In genomic region chr6:53294095-53294494, GRCh38 we compare ENCODE assay signal across 8 cellular contexts. TPM values are rescaled to one million over a fixed set of nuclear protein-coding genes. Genes with fewer than 3 reads are reported as not detected.
DNase-seq lines count a peak whose midpoint lies in the region; ATAC-seq, FAIRE-seq and TF ChIP-seq lines count a peak whose summit lies in the region.

No MANE protein-coding gene starts in this region.

- H3K9ac ChIP-seq in K562 (ENCODE audit: insufficient read depth in 1 of 2, low read depth in 2 of 2, low read length in 2 of 2), result no peak overlapping the region

- H3K4me2 ChIP-seq in K562 (ENCODE audit: insufficient read depth, low read length), result no peak overlapping the region

- 92% methylated on average over 3 of the region's 3 CpGs for WGBS in K562 (ENCODE audit: insufficient coverage, low coverage, missing lambda C conversion rate)

- BruUV-seq in K562 (replicated peaks; lab: Mats Ljungman, UMichigan), result no TSS peak

- CTCF ChIA-PET in K562 (lab: Yijun Ruan, JAX; ENCODE audit: low intra/inter-chr PET ratio), result no interaction called here

- H3K36me3 Mint-ChIP-seq in nephron (ENCODE audit: low read depth), result peaks cover 32% of the 10 kb centered on the region

- TF ChIP-seq CTCF in K562 (IDR thresholded peaks at IDR 0.05 in 2 of 3, conservative IDR thresholded peaks at IDR 0.05 in 1 of 3; ENCODE audit: insufficient read depth in 2 of 3, low read depth in 1 of 3, low read length in 3 of 3), result peak; percentile 47 to 72 (median 56)
- TF ChIP-seq CTCF in nephron (IDR thresholded peaks at IDR 0.05; ENCODE audit: unreplicated experiment in 3 of 3), result peak; percentile 63 to 76 (median 66)

- H4K20me1 ChIP-seq in K562 (replicated peaks; ENCODE audit: control insufficient read depth, insufficient read depth, low read length), result no peaks in the 10 kb centered on the region; the same call in 1 of the 2 replicates

- H3K27me3 Mint-ChIP-seq in nephron (ENCODE audit: low read depth), result no peaks in the 10 kb centered on the region

- peak; percentile 16 for DNase-seq in GDM1 (lab: John Stamatoyannopoulos, UW)
- DNase-seq in K562 (ENCODE audit: extremely low read depth in 1 of 4, low spot score in 3 of 4), result peak in 1 of 4 experiments; percentile 25
- DNase-seq in HPDE6-E6E7 (ENCODE audit: extremely low spot score), result no peak
- DNase-seq in HuH-7.5 (ENCODE audit: low spot score), result no peak

- ATAC-seq in K562, result peak; percentile 49; the same call in 2 of the 3 replicates
- no peak for ATAC-seq in HG03039 (IDR thresholded peaks at IDR 0.05; ENCODE audit: unreplicated experiment)
- ATAC-seq in HG03469 (IDR thresholded peaks at IDR 0.05; ENCODE audit: unreplicated experiment), result no peak

- intact Hi-C loops in K562 (cut with micrococcal nuclease), result loop anchor here (5.0 kb wide), 1 partner anchor 122 kb away; no protein-coding TSS in a partner anchor

- H3K4me1 ChIP-seq in K562 (replicated peaks in 1 of 2; ENCODE audit: control insufficient read depth in 2 of 2, insufficient read depth in 2 of 2, low read length in 2 of 2), result peaks cover 0 to 31% of the 10 kb centered on the region in 2 experiments; a peak in 3 of 5 replicates

- H3K4me1 Mint-ChIP-seq in nephron, result peaks cover 10% of the 10 kb centered on the region

- in situ Hi-C loops in K562 (cut with MboI), result no loop called here

- no peak for FAIRE-seq in K562 (lab: Jason Lieb, UNC)

- TF ChIP-seq POLR2A in K562 (conservative IDR thresholded peaks at IDR 0.05), result no peak

- H3K4me3 ChIP-seq in K562, result no peak overlapping the region

- TF ChIP-seq EP300 in K562 (IDR thresholded peaks at IDR 0.05; ENCODE audit: low read length), result no peak

- peaks cover 92% of the 10 kb centered on the region for H3K79me2 ChIP-seq in K562 (ENCODE audit: control insufficient read depth, insufficient read depth, low read length)

- no peaks in the 10 kb centered on the region for H3K9me3 ChIP-seq in KOPT-K1 (ENCODE audit: insufficient read depth, low read length, poor library complexity, severe bottlenecking)
- H3K9me3 ChIP-seq in K562 (replicated peaks; ENCODE audit: control insufficient read depth, insufficient read depth, low read depth, low read length), result no peaks in the 10 kb centered on the region

- H3K36me3 ChIP-seq in KOPT-K1 (ENCODE audit: insufficient read depth, low read length), result peaks cover 61% of the 10 kb centered on the region
- peaks cover 68% of the 10 kb centered on the region for H3K36me3 ChIP-seq in K562 (ENCODE audit: control insufficient read depth, insufficient read depth, low read length)

- H3K27ac Mint-ChIP-seq in nephron, result no peak overlapping the region

- no peak overlapping the region for H2AFZ ChIP-seq in K562 (ENCODE audit: low read depth, low read length)

- H3K27me3 ChIP-seq in K562 (ENCODE audit: control insufficient read depth in 2 of 2, insufficient read depth in 2 of 2, low read length in 2 of 2), result no peaks in the 10 kb centered on the region

- no peak for TF ChIP-seq RAD21 in K562 (CRISPR knock-in tag; conservative IDR thresholded peaks at IDR 0.05 in 1 of 2, IDR thresholded peaks at IDR 0.05 in 1 of 2)

- peak overlapping the region; percentile 99 for H3K27ac ChIP-seq in KOPT-K1 (ENCODE audit: low read depth, low read length, poor library complexity, severe bottlenecking)
- H3K27ac ChIP-seq in K562 (ENCODE audit: extremely low read depth, low read depth, low read length), result no peak overlapping the region

- no peak overlapping the region for H3K4me3 Mint-ChIP-seq in nephron

- H3K9me3 Mint-ChIP-seq in nephron, result no peaks in the 10 kb centered on the region

- no peaks in the 10 kb centered on the region for H3K9me1 ChIP-seq in K562 (ENCODE audit: control insufficient read depth, insufficient read depth, low read length)

- POLR2A ChIA-PET in K562 (lab: Yijun Ruan, JAX), result interaction anchor here (0.5 to 0.6 kb wide), 3 partner anchors 30 to 48 kb away, joined by 3 read pairs; no protein-coding TSS in a partner anchor

TF ChIP-seq in K562, 482 proteins besides CTCF, POLR2A, EP300 and RAD21:
- no peak for TF ChIP-seq CREB1 (IDR thresholded peaks at IDR 0.05)
- TF ChIP-seq CREB1 (CRISPR knock-in tag; IDR thresholded peaks at IDR 0.05), result no peak
- no peak for TF ChIP-seq ATF3 (IDR thresholded peaks at IDR 0.05)
- TF ChIP-seq ATF3 (CRISPR knock-in tag; conservative IDR thresholded peaks at IDR 0.05), result no peak
- no peak for TF ChIP-seq RFX5 (IDR thresholded peaks at IDR 0.05; ENCODE audit: low read depth, low read length)
- no peak for TF ChIP-seq KLF10 (CRISPR knock-in tag; IDR thresholded peaks at IDR 0.05)
- no peak for TF ChIP-seq PHF8 (IDR thresholded peaks at IDR 0.05; ENCODE audit: borderline replicate concordance, low read length)
- no peak for TF ChIP-seq PURB (CRISPR knock-in tag; IDR thresholded peaks at IDR 0.05; ENCODE audit: low read depth)
- TF ChIP-seq ZNF740 (CRISPR knock-in tag; IDR thresholded peaks at IDR 0.05), result no peak
- no peak for TF ChIP-seq ZNF740 (tag; IDR thresholded peaks at IDR 0.05)
- TF ChIP-seq GATAD2A (IDR thresholded peaks at IDR 0.05), result no peak
- TF ChIP-seq SMARCA5 (IDR thresholded peaks at IDR 0.05), result no peak
- TF ChIP-seq ZFP1 (CRISPR knock-in tag; IDR thresholded peaks at IDR 0.05), result no peak
- TF ChIP-seq ZNF347 (CRISPR knock-in tag; IDR thresholded peaks at IDR 0.05; ENCODE audit: low read depth), result no peak
- TF ChIP-seq PYGO2 (tag; IDR thresholded peaks at IDR 0.05), result no peak
- no peak for TF ChIP-seq CXXC5 (CRISPR knock-in tag; IDR thresholded peaks at IDR 0.05)
- TF ChIP-seq RBBP5 (IDR thresholded peaks at IDR 0.05; ENCODE audit: borderline replicate concordance, insufficient read depth, low read length, poor library complexity, severe bottlenecking), result no peak
- TF ChIP-seq BMI1 (IDR thresholded peaks at IDR 0.05; ENCODE audit: low read length), result no peak
- no peak for TF ChIP-seq TCF15 (CRISPR knock-in tag; IDR thresholded peaks at IDR 0.05)
- no peak for TF ChIP-seq KLF16 (IDR thresholded peaks at IDR 0.05)
TF ChIP-seq in K562: peak in this region for 0.

RNA-seq across cellular contexts. Expression of gene ELOVL5, which starts 54.7 kb away (rescaled TPM):
- total RNA-seq in K562 (2011; cell fraction: chromatin; rRNA removed; ENCODE audit: low replicate concordance), result 254 and 349 TPM in 2 replicates
- 242 and 277 TPM in 2 replicates for total RNA-seq in K562 (2011; cell fraction: nucleolus; rRNA removed)
- total RNA-seq in K562 (2011; cell fraction: nucleoplasm; rRNA removed), result 310 and 344 TPM in 2 replicates
- 70.6 and 80.6 TPM in 2 replicates for total RNA-seq in K562 (2014; rRNA removed)
- total RNA-seq in K562 (2014; rRNA removed; fragmentation: Illumina TruSeq; extraction: Trizol), result 131 and 151 TPM in 2 replicates
- 122 and 132 TPM in 2 replicates for total RNA-seq in K562 (2015; rRNA removed; fragmentation: Illumina TruSeq; extraction: Trizol)
- 134 and 151 TPM in 2 replicates for total RNA-seq in K562 (2021)
- 245 TPM in 2 replicates for polyA plus RNA-seq in K562 (2011; rRNA removed)
- 106 and 186 TPM in 2 replicates for polyA plus RNA-seq in K562 (2011; cell fraction: cytosol; rRNA removed)
- 434 and 508 TPM in 2 replicates for polyA plus RNA-seq in K562 (2011; cell fraction: nucleus; rRNA removed)
- polyA plus RNA-seq in K562 (2012), result 143 and 177 TPM in 2 replicates
- 150 and 172 TPM in 2 replicates for polyA plus RNA-seq in K562 (2014; fragmentation: Illumina TruSeq; extraction: Trizol)
- polyA plus RNA-seq in K562 (2014; fragmentation: Nextera tagmentation; extraction: Ambion mirVana), result 100 to 1,000 TPM; 124 to 148 TPM
- polyA plus RNA-seq in K562 (2014; rRNA removed), result 107 and 109 TPM in 2 replicates
- polyA minus RNA-seq in K562 (2011; rRNA and poly(A)+ RNA removed), result 294 and 362 TPM in 2 replicates
- polyA minus RNA-seq in K562 (2011; cell fraction: cytosol; rRNA and poly(A)+ RNA removed), result 132 and 149 TPM in 2 replicates
- polyA minus RNA-seq in K562 (2011; cell fraction: nucleus; rRNA and poly(A)+ RNA removed), result 163 and 262 TPM in 2 replicates
